26 cellular contexts compared by ENCODE assay signal in the genomic region with DNA sequence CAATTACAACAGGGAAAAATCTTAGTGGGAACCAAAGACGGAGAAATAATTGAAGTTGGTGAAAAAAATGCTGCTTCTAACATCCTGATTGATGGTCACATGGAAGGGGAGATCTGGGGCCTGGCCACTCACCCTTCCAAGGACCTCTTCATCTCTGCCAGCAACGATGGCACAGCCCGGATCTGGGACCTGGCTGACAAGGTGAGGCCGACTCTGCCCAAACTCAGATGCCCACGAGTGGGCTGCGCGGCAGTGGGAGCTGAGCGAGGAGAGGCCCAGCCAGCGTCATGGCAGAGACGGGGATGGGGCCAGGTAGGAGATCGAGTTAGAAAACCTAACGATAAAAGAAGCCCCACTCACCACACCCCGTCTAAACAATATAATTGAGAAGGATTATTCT.
"Had no signal": no experiment of that assay in that cellular context is flagged by ENCODE, and none has a peak within 500 bp of the region (broad histone marks: within the 10 kb centered on the region; RNA-seq: fewer than 3 reads in every experiment).

No MANE protein-coding gene starts in this region.

- H3K27ac ChIP-seq: dorsolateral prefrontal cortex, epithelial cell of prostate, esophagus muscularis mucosa, left ventricle myocardium inferior, neural progenitor cell, ovary, suprapubic skin, thyroid gland had no signal

- ATAC-seq: left cardiac atrium; naive thymus-derived CD4-positive, alpha-beta T cell; right cardiac atrium; stimulated activated effector memory CD8-positive, alpha-beta T cell treated with anti-CD3 and anti-CD28 coated beads, Interleukin-12 subunit alpha, Interleukin-12 subunit beta, amount 100 ng/mL, for 72 hours; stimulated activated naive CD8-positive, alpha-beta T cell treated with anti-CD3 and anti-CD28 coated beads, Interleukin-15, Interleukin-2, amounts not matched to agents 100 U/mL and 50 U/mL, for 24 hours had no signal

- H3K9me3 ChIP-seq: esophagus muscularis mucosa, gastrocnemius medialis, left ventricle myocardium inferior, ovary, suprapubic skin, thyroid gland, upper lobe of right lung had no signal

- H3K4me2 ChIP-seq: neural progenitor cell, smooth muscle cell had no signal

- H2AFZ ChIP-seq: neural progenitor cell had no signal

- DNase-seq: cortex of kidney; dorsolateral prefrontal cortex; effector memory CD4-positive, alpha-beta T cell; gastrocnemius medialis; kidney; left cardiac atrium; left ventricle myocardium inferior; mesenchymal stem cell; midbrain; naive thymus-derived CD4-positive, alpha-beta T cell; nucleus accumbens; ovary; right cardiac atrium; stimulated activated CD4-positive, alpha-beta T cell treated with anti-CD3 and anti-CD28 coated beads, Interleukin-4, amount 100 ng/mL, for 1 hour; stimulated activated CD8-positive, alpha-beta memory T cell treated with anti-CD3 and anti-CD28 coated beads, Interleukin-4, amount 100 ng/mL, for 48 hours; stimulated activated naive CD8-positive, alpha-beta T cell treated with anti-CD3 and anti-CD28 coated beads, Interleukin-15, Interleukin-2, amounts not matched to agents 100 U/mL and 50 U/mL, for 24 hours; thyroid gland; upper lobe of right lung had no signal

- H3K27me3 ChIP-seq: dorsolateral prefrontal cortex, esophagus muscularis mucosa, gastrocnemius medialis, neural progenitor cell, ovary, suprapubic skin, thyroid gland, upper lobe of right lung had no signal

- H3K36me3 ChIP-seq: esophagus muscularis mucosa, gastrocnemius medialis, left ventricle myocardium inferior, neural progenitor cell, ovary, suprapubic skin, thyroid gland, upper lobe of right lung had no signal

- H3K4me3 ChIP-seq: dorsolateral prefrontal cortex, esophagus muscularis mucosa, gastrocnemius medialis, left ventricle myocardium inferior, lung, neural progenitor cell, ovary, smooth muscle cell, suprapubic skin, thyroid gland, upper lobe of right lung had no signal

- H3K4me1 ChIP-seq: thyroid gland had no signal

- FAIRE-seq: endometrium, kidney had no signal

- H3K9ac ChIP-seq: neural progenitor cell had no signal
